Comparison of ENCODE assay signal across 33 cellular contexts in genomic region chr10:99459217-99459616, GRCh38. TPM values are rescaled to one million over a fixed set of nuclear protein-coding genes. Genes with fewer than 3 reads are reported as not detected.
DNase-seq lines count a peak whose midpoint lies in the region; ATAC-seq, FAIRE-seq and TF ChIP-seq lines count a peak whose summit lies in the region.
"Had no signal": no experiment of that assay in that cellular context is flagged by ENCODE, and none has a peak within 500 bp of the region (broad histone marks: within the 10 kb centered on the region; RNA-seq: fewer than 3 reads in every experiment).

No MANE protein-coding gene starts in this region.

- TF ChIP-seq RAD21 in HepG2 (CRISPR knock-in tag; IDR thresholded peaks at IDR 0.05) (no peak), A549 (conservative IDR thresholded peaks at IDR 0.05 in 1 of 2, IDR thresholded peaks at IDR 0.05 in 1 of 2) (no peak), IMR-90 (IDR thresholded peaks at IDR 0.05; ENCODE audit: low read length) (no peak), K562 (CRISPR knock-in tag; conservative IDR thresholded peaks at IDR 0.05 in 1 of 2, IDR thresholded peaks at IDR 0.05 in 1 of 2) (no peak)

- no peak overlapping the region for H2BK20ac ChIP-seq in IMR-90 (ENCODE audit: low read depth, low read length)

- H3K27me3 ChIP-seq in HepG2 (ENCODE audit: control insufficient read depth in 1 of 2, insufficient read depth in 2 of 2, low read length in 2 of 2) (peaks cover 2 to 11% of the 10 kb centered on the region in 2 experiments; a peak in 4 of 5 replicates), right lobe of liver (no peaks in the 10 kb centered on the region), IMR-90 (ENCODE audit: control insufficient read depth, insufficient read depth, low read length) (peaks cover 7% of the 10 kb centered on the region), K562 (ENCODE audit: control insufficient read depth in 2 of 2, insufficient read depth in 2 of 2, low read length in 2 of 2) (peaks cover 4 to 16% of the 10 kb centered on the region in 2 experiments; a peak in 3 of 5 replicates)
- H3K27me3 ChIP-seq: BLaER1; BLaER1 treated with 17β-estradiol and CSF1 and Interleukin-3, amounts not matched to agents 10 nM and 100 nM had no signal

- H4K5ac ChIP-seq in IMR-90 (ENCODE audit: low read depth, low read length) = no peak overlapping the region

- no peak overlapping the region for H3K56ac ChIP-seq in IMR-90 (ENCODE audit: extremely low read depth, insufficient read depth, low read length)

- H3K4me1 ChIP-seq in HepG2 (ENCODE audit: insufficient read depth, low read length) (no peaks in the 10 kb centered on the region), right lobe of liver (no peaks in the 10 kb centered on the region), A549 (no peaks in the 10 kb centered on the region), IMR-90 (ENCODE audit: control insufficient read depth, insufficient read depth, low read length) (peaks cover 6% of the 10 kb centered on the region), K562 (replicated peaks in 1 of 2; ENCODE audit: control insufficient read depth in 2 of 2, insufficient read depth in 2 of 2, low read length in 2 of 2) (no peaks in the 10 kb centered on the region)
- H3K4me1 ChIP-seq: BE2C, Caco-2 had no signal

- H2AK5ac ChIP-seq in IMR-90 (ENCODE audit: low read depth, low read length) = no peak overlapping the region

- no peak overlapping the region for H4K8ac ChIP-seq in IMR-90 (ENCODE audit: low read depth in 2 of 2, low read length in 2 of 2)

- FAIRE-seq in HepG2 (lab: Jason Lieb, UNC) = no peak
- no peak for FAIRE-seq in A549 (lab: Jason Lieb, UNC)
- no peak for FAIRE-seq in K562 (lab: Jason Lieb, UNC)
- FAIRE-seq: A204.1, D721Med had no signal

- no peak overlapping the region for H2BK5ac ChIP-seq in IMR-90 (ENCODE audit: low read depth, low read length, poor library complexity, severe bottlenecking)

- DNase-seq in HepG2 (ENCODE audit: low spot score) (no peak), right lobe of liver (no peak), A549 (ENCODE audit: low read depth in 1 of 2, low spot score in 1 of 2) (no peak), IMR-90 (no peak), K562 (ENCODE audit: extremely low read depth in 1 of 4, low spot score in 3 of 4) (no peak), CD1c-positive myeloid dendritic cell (ENCODE audit: extremely low spot score) (no peak)
- DNase-seq: 8988T; ACHN; AML-193; BE2C; C1 segment of cervical spinal cord; Caco-2; Calu3; CD4-positive, alpha-beta memory T cell; CD4-positive, alpha-beta T cell; CD4-positive, CD25-positive, alpha-beta regulatory T cell; CD8-positive, alpha-beta memory T cell; CD8-positive, alpha-beta T cell; COR-L47; DMS 273 treated with DMSO at 0.1 percent for 48 hours; DMS153; DMS79; DMS79 treated with DMSO at 0.1 percent for 48 hours; DND-41; EL had no signal

- 4% methylated on average over 2 of the region's 2 CpGs for WGBS in HepG2 (ENCODE audit: low lambda C conversion rate)
- WGBS in right lobe of liver (ENCODE audit: insufficient coverage, low coverage, low lambda C conversion rate, missing lambda C conversion rate) = 71% methylated on average over 2 of the region's 2 CpGs
- 26% methylated on average over 2 of the region's 2 CpGs for WGBS in A549 (ENCODE audit: missing lambda C conversion rate)
- no CpG with 5 or more reads among the region's 2 CpGs for WGBS in IMR-90 (ENCODE audit: extremely low coverage in 2 of 2, insufficient read length in 1 of 2), 2 experiments
- 0% methylated on average over 2 of the region's 2 CpGs for WGBS in K562 (ENCODE audit: insufficient coverage, low coverage, missing lambda C conversion rate)

- H3K18ac ChIP-seq in IMR-90 (ENCODE audit: low read depth, low read length) = no peak overlapping the region

- H4K20me1 ChIP-seq in HepG2 (ENCODE audit: insufficient read depth, low read length) (no peaks in the 10 kb centered on the region), IMR-90 (ENCODE audit: insufficient read depth, low read length) (no peaks in the 10 kb centered on the region), K562 (replicated peaks; ENCODE audit: control insufficient read depth, insufficient read depth, low read length) (no peaks in the 10 kb centered on the region)
- H4K20me1 ChIP-seq: BLaER1; BLaER1 treated with 17β-estradiol and CSF1 and Interleukin-3, amounts not matched to agents 10 nM and 100 nM had no signal

- H3K79me1 ChIP-seq in IMR-90 (ENCODE audit: low read depth in 1 of 2, low read length in 2 of 2) = no peaks in the 10 kb centered on the region

- dilution Hi-C loops in IMR-90 (cut with HindIII; ENCODE audit: low sequenced_read_pairs, unreplicated experiment) = no loop called here

- POLR2A ChIA-PET in HepG2 (lab: Yijun Ruan, JAX) = no interaction called here
- POLR2A ChIA-PET in A549 (lab: Yijun Ruan, JAX) = no interaction called here
- POLR2A ChIA-PET in IMR-90 (lab: Charles Lee; ENCODE audit: unreplicated experiment) = no interaction called here
- POLR2A ChIA-PET in K562 (lab: Yijun Ruan, JAX) = interaction anchor here (1.5 kb wide), 1 partner anchor 29 kb away, joined by 6 read pairs; the partner anchor contains the start of gene GOT1

- ATAC-seq in HepG2 (no peak), right lobe of liver (no peak), A549 (no peak), IMR-90 (ENCODE audit: low read depth) (no peak), K562 (no peak), HG03108 (IDR thresholded peaks at IDR 0.05; ENCODE audit: unreplicated experiment) (no peak), HG02623 (IDR thresholded peaks at IDR 0.05; ENCODE audit: unreplicated experiment) (no peak)
- ATAC-seq: CD8-positive, alpha-beta T cell had no signal

- TF ChIP-seq POLR2A in HepG2 (IDR thresholded peaks at IDR 0.05; ENCODE audit: insufficient read depth in 1 of 2, low read depth in 2 of 2, low read length in 2 of 2) (no peak), right lobe of liver (IDR thresholded peaks at IDR 0.05) (no peak), A549 (IDR thresholded peaks at IDR 0.05; ENCODE audit: low read length) (no peak), IMR-90 (IDR thresholded peaks at IDR 0.05; ENCODE audit: low read depth, low read length) (no peak), K562 (conservative IDR thresholded peaks at IDR 0.05) (no peak)

- no peaks in the 10 kb centered on the region for H3K79me2 ChIP-seq in HepG2 (ENCODE audit: insufficient read depth, low read length)
- H3K79me2 ChIP-seq in K562 (ENCODE audit: control insufficient read depth, insufficient read depth, low read length) = no peaks in the 10 kb centered on the region

- TF ChIP-seq EP300 in HepG2 (IDR thresholded peaks at IDR 0.05; ENCODE audit: low read depth in 2 of 2, low read length in 2 of 2) = no peak
- no peak for TF ChIP-seq EP300 in HepG2 (CRISPR knock-in tag; IDR thresholded peaks at IDR 0.05; ENCODE audit: borderline replicate concordance)
- no peak for TF ChIP-seq EP300 in A549 (IDR thresholded peaks at IDR 0.05)
- no peak for TF ChIP-seq EP300 in K562 (IDR thresholded peaks at IDR 0.05; ENCODE audit: low read length)

- H3K9ac ChIP-seq in HepG2 (ENCODE audit: insufficient read depth, low read depth, low read length) (no peak overlapping the region), IMR-90 (ENCODE audit: low read depth, low read length) (no peak overlapping the region), K562 (ENCODE audit: insufficient read depth in 1 of 2, low read depth in 2 of 2, low read length in 2 of 2) (no peak overlapping the region)
- H3K9ac ChIP-seq: BLaER1; BLaER1 treated with 17β-estradiol and CSF1 and Interleukin-3, amounts not matched to agents 10 nM and 100 nM had no signal

- no peak overlapping the region for H3K14ac ChIP-seq in IMR-90 (replicated peaks; ENCODE audit: low read depth, low read length)

- in situ Hi-C loops in HepG2 (cut with HindIII; ENCODE audit: extremely low pct_ligation_motif_present, low pct_unique_long_range_greater_than_20kb) (no loop called here), IMR-90 (cut with MboI; ENCODE audit: low sequenced_read_pairs) (no loop called here), K562 (cut with MboI) (no loop called here)

- H3K36me3 ChIP-seq in HepG2 (replicated peaks in 1 of 2; ENCODE audit: control insufficient read depth in 1 of 2, insufficient read depth in 2 of 2, low read length in 2 of 2) (no peaks in the 10 kb centered on the region), right lobe of liver (no peaks in the 10 kb centered on the region), IMR-90 (ENCODE audit: control insufficient read depth, insufficient read depth, low read length) (no peaks in the 10 kb centered on the region), K562 (ENCODE audit: control insufficient read depth, insufficient read depth, low read length) (no peaks in the 10 kb centered on the region)
- H3K36me3 ChIP-seq: BE2C; BLaER1; BLaER1 treated with 17β-estradiol and CSF1 and Interleukin-3, amounts not matched to agents 10 nM and 100 nM had no signal

- no peak overlapping the region for H3K27ac ChIP-seq in HepG2 (ENCODE audit: extremely low read length, insufficient read depth, low read length)
- H3K27ac ChIP-seq in right lobe of liver = no peak overlapping the region
- no peak overlapping the region for H3K27ac ChIP-seq in A549
- no peak overlapping the region for H3K27ac ChIP-seq in IMR-90 (ENCODE audit: insufficient read depth, low read length)
- no peak overlapping the region for H3K27ac ChIP-seq in K562 (ENCODE audit: extremely low read depth, low read depth, low read length)
- H3K27ac ChIP-seq: 22Rv1; BLaER1; BLaER1 treated with 17β-estradiol and CSF1 and Interleukin-3, amounts not matched to agents 10 nM and 100 nM; C4-2B had no signal

- H3K9me1 ChIP-seq in IMR-90 (ENCODE audit: insufficient read depth, low read length) (no peaks in the 10 kb centered on the region), K562 (ENCODE audit: control insufficient read depth, insufficient read depth, low read length) (no peaks in the 10 kb centered on the region)

- intact Hi-C loops in HepG2 (cut with micrococcal nuclease; ENCODE audit: unreplicated experiment) (no loop called here), right lobe of liver (cut with DNase I) (no loop called here), IMR-90 (cut with micrococcal nuclease) (no loop called here), K562 (cut with micrococcal nuclease) (no loop called here)

- H2BK120ac ChIP-seq in IMR-90 (ENCODE audit: low read depth, low read length) = no peak overlapping the region

- H3K4me2 ChIP-seq in HepG2 (ENCODE audit: low read depth, low read length) = no peak overlapping the region
- no peak overlapping the region for H3K4me2 ChIP-seq in A549
- no peak overlapping the region for H3K4me2 ChIP-seq in IMR-90 (ENCODE audit: low read depth, low read length)
- H3K4me2 ChIP-seq in K562 (ENCODE audit: insufficient read depth, low read length) = no peak overlapping the region
- H3K4me2 ChIP-seq: BLaER1; BLaER1 treated with 17β-estradiol and CSF1 and Interleukin-3, amounts not matched to agents 10 nM and 100 nM had no signal

- H3K4ac ChIP-seq in IMR-90 (ENCODE audit: low read depth, low read length) = no peak overlapping the region

- CTCF ChIA-PET in HepG2 (lab: Yijun Ruan, JAX; ENCODE audit: low intra/inter-chr PET ratio, low total read pairs) (no interaction called here), A549 (lab: Yijun Ruan, JAX) (interaction anchor here (0.6 to 3.2 kb wide), 3 partner anchors 23 to 1150 kb away, joined by 3 to 11 read pairs (median 3); no protein-coding TSS in a partner anchor), IMR-90 (lab: Yijun Ruan, JAX) (interaction anchor here (1.6 kb wide), 1 partner anchor 8 kb away, joined by 6 read pairs; no protein-coding TSS in a partner anchor), K562 (lab: Yijun Ruan, JAX; ENCODE audit: low intra/inter-chr PET ratio) (no interaction called here)

- no peak overlapping the region for H2BK15ac ChIP-seq in IMR-90 (ENCODE audit: low read depth, low read length)

- H4K91ac ChIP-seq in IMR-90 (ENCODE audit: insufficient read depth, low read depth, low read length) = no peak overlapping the region

- H2AK9ac ChIP-seq in IMR-90 (replicated peaks; ENCODE audit: low read depth, low read length, poor library complexity) = no peak overlapping the region

- H3K4me3 ChIP-seq in HepG2 (replicated peaks in 1 of 3; ENCODE audit: insufficient read depth in 1 of 3, low read depth in 2 of 3, low read length in 3 of 3) (no peak overlapping the region), right lobe of liver (no peak overlapping the region), A549 (no peak overlapping the region), IMR-90 (ENCODE audit: insufficient read depth, low read depth, low read length) (no peak overlapping the region), K562 (no peak overlapping the region)
- H3K4me3 ChIP-seq: BLaER1; BLaER1 treated with 17β-estradiol and CSF1 and Interleukin-3, amounts not matched to agents 10 nM and 100 nM had no signal

- no peaks in the 10 kb centered on the region for H3K9me3 ChIP-seq in HepG2 (ENCODE audit: low read length)
- H3K9me3 ChIP-seq in right lobe of liver = no peaks in the 10 kb centered on the region
- no peaks in the 10 kb centered on the region for H3K9me3 ChIP-seq in A549
- H3K9me3 ChIP-seq in IMR-90 (ENCODE audit: control insufficient read depth, insufficient read depth, low read length) = no peaks in the 10 kb centered on the region
- H3K9me3 ChIP-seq in K562 (replicated peaks; ENCODE audit: control insufficient read depth, insufficient read depth, low read depth, low read length) = no peaks in the 10 kb centered on the region
- H3K9me3 ChIP-seq: BE2C; BLaER1; BLaER1 treated with 17β-estradiol and CSF1 and Interleukin-3, amounts not matched to agents 10 nM and 100 nM; Caco-2 had no signal

- TF ChIP-seq CTCF in HepG2 (CRISPR knock-in tag; IDR thresholded peaks at IDR 0.05) (no peak), right lobe of liver (IDR thresholded peaks at IDR 0.05) (no peak), A549 (IDR thresholded peaks at IDR 0.05) (no peak), IMR-90 (conservative IDR thresholded peaks at IDR 0.05; ENCODE audit: low read depth, low read length) (no peak), K562 (IDR thresholded peaks at IDR 0.05 in 2 of 3, conservative IDR thresholded peaks at IDR 0.05 in 1 of 3; ENCODE audit: insufficient read depth in 2 of 3, low read depth in 1 of 3, low read length in 3 of 3) (no peak)

- no peak overlapping the region for H2AFZ ChIP-seq in HepG2 (ENCODE audit: low read length)
- no peak overlapping the region for H2AFZ ChIP-seq in IMR-90 (replicated peaks; ENCODE audit: low read length, poor library complexity)
- no peak overlapping the region for H2AFZ ChIP-seq in K562 (ENCODE audit: low read depth, low read length)

- H3K23ac ChIP-seq in IMR-90 (ENCODE audit: low read depth, low read length) = no peak overlapping the region

- BruUV-seq in HepG2 (replicated peaks; lab: Mats Ljungman, UMichigan) (no TSS peak), IMR-90 (replicated peaks; lab: Mats Ljungman, UMichigan) (no TSS peak), K562 (replicated peaks; lab: Mats Ljungman, UMichigan) (no TSS peak)

RNA-seq across cellular contexts. Expression of gene GOT1, which starts 28.8 kb away (rescaled TPM):
- total RNA-seq in HepG2 (2016; rRNA removed; fragmentation: Illumina TruSeq; extraction: Trizol) (102 and 138 TPM in 2 replicates), right lobe of liver (100 to 1,000 TPM; 118 to 356 (median 173) TPM), IMR-90 (2012; rRNA removed) (38.6 and 46.1 TPM in 2 replicates), K562 (2014; rRNA removed) (66.7 and 70.9 TPM in 2 replicates), K562 (2014; rRNA removed; fragmentation: Illumina TruSeq; extraction: Trizol) (75.4 and 75.8 TPM in 2 replicates), K562 (2015; rRNA removed; fragmentation: Illumina TruSeq; extraction: Trizol) (53.0 and 55.7 TPM in 2 replicates), K562 (2021) (77.0 and 78.2 TPM in 2 replicates)
- 28.5 and 30.6 TPM in 2 replicates for total RNA-seq in HepG2 (2016; cell fraction: cytosol; rRNA removed; fragmentation: Illumina TruSeq; extraction: Trizol; ENCODE audit: low read depth)
- 105 and 133 TPM in 2 replicates for total RNA-seq in HepG2 (2016; cell fraction: insoluble cytoplasmic fraction; rRNA removed; fragmentation: Illumina TruSeq; extraction: Trizol)
- total RNA-seq in HepG2 (2016; cell fraction: membrane; rRNA removed; fragmentation: Illumina TruSeq; extraction: Trizol) = 30.1 and 35.1 TPM in 2 replicates
- total RNA-seq in HepG2 (2016; cell fraction: nucleus; rRNA removed; fragmentation: Illumina TruSeq; extraction: Trizol) = 41.3 and 49.6 TPM in 2 replicates
- polyA plus RNA-seq in HepG2 (2011; rRNA removed) (81.2 and 108 TPM in 2 replicates), A549 (2011; rRNA removed) (34.9 and 55.7 TPM in 2 replicates), A549 (2017; fragmentation: RNase III; extraction: RNeasy Plus Mini Kit Qiagen cat#74134 plus additional on column Dnase treatment) (27.6 to 31.3 TPM (median 31.1 TPM) in 3 replicates), IMR-90 (2012; rRNA removed) (29.2 and 29.4 TPM in 2 replicates), K562 (2011; rRNA removed) (63.1 and 69.4 TPM in 2 replicates), K562 (2014; fragmentation: Illumina TruSeq; extraction: Trizol) (139 and 161 TPM in 2 replicates), K562 (2014; fragmentation: Nextera tagmentation; extraction: Ambion mirVana) (100 to 1,000 TPM; 116 to 166 TPM), K562 (2014; rRNA removed) (61.7 and 68.3 TPM in 2 replicates)
- polyA plus RNA-seq in HepG2 (2011; cell fraction: cytosol; rRNA removed) = 60.2 and 68.1 TPM in 2 replicates
- 40.4 and 52.4 TPM in 2 replicates for polyA plus RNA-seq in HepG2 (2011; cell fraction: nucleus; rRNA removed)
- 92.4 and 114 TPM in 2 replicates for polyA plus RNA-seq in HepG2 (2012)
- 18.3 and 21.0 TPM in 2 replicates for polyA plus RNA-seq in HepG2 (2016; cell fraction: cytosol; fragmentation: Illumina TruSeq; extraction: Trizol; ENCODE audit: low read depth)
- 135 and 142 TPM in 2 replicates for polyA plus RNA-seq in HepG2 (2016; cell fraction: insoluble cytoplasmic fraction; fragmentation: Illumina TruSeq; extraction: Trizol; ENCODE audit: low read depth)
- polyA plus RNA-seq in HepG2 (2016; cell fraction: membrane; fragmentation: Illumina TruSeq; extraction: Trizol; ENCODE audit: low read depth) = 21.5 and 28.1 TPM in 2 replicates
- polyA plus RNA-seq in HepG2 (2016; cell fraction: nucleus; fragmentation: Illumina TruSeq; extraction: Trizol; ENCODE audit: insufficient read depth, low read depth) = 59.9 and 72.8 TPM in 2 replicates
- polyA minus RNA-seq in HepG2 (2011; rRNA and poly(A)+ RNA removed; ENCODE audit: low replicate concordance) = 39.6 and 69.8 TPM in 2 replicates
- 71.8 and 90.7 TPM in 2 replicates for polyA minus RNA-seq in HepG2 (2011; cell fraction: cytosol; rRNA and poly(A)+ RNA removed)
- polyA minus RNA-seq in HepG2 (2011; cell fraction: nucleus; rRNA and poly(A)+ RNA removed) = 41.1 and 59.3 TPM in 2 replicates
- polyA plus RNA-seq in A549 (2012; cell fraction: cytosol; rRNA removed) = 20.8 and 25.6 TPM in 2 replicates
- 15.5 and 24.5 TPM in 2 replicates for polyA plus RNA-seq in A549 (2012; cell fraction: nucleus; rRNA removed)
- polyA minus RNA-seq in A549 (2011; rRNA and poly(A)+ RNA removed) = 33.7 and 34.2 TPM in 2 replicates
- polyA plus RNA-seq in IMR-90 (2012; cell fraction: cytosol; rRNA removed) = 11.5 and 14.4 TPM in 2 replicates
- 9.2 and 22.7 TPM in 2 replicates for polyA plus RNA-seq in IMR-90 (2012; cell fraction: nucleus; rRNA removed; ENCODE audit: low replicate concordance)
- 47.3 and 57.6 TPM in 2 replicates for total RNA-seq in K562 (2011; cell fraction: chromatin; rRNA removed; ENCODE audit: low replicate concordance)
- 34.2 and 43.4 TPM in 2 replicates for total RNA-seq in K562 (2011; cell fraction: nucleolus; rRNA removed)
- total RNA-seq in K562 (2011; cell fraction: nucleoplasm; rRNA removed) = 46.8 and 49.4 TPM in 2 replicates
- polyA plus RNA-seq in K562 (2011; cell fraction: cytosol; rRNA removed) = 37.6 and 43.6 TPM in 2 replicates
- 47.8 and 51.9 TPM in 2 replicates for polyA plus RNA-seq in K562 (2011; cell fraction: nucleus; rRNA removed)
- polyA plus RNA-seq in K562 (2012) = 66.7 and 165 TPM in 2 replicates
- polyA minus RNA-seq in K562 (2011; rRNA and poly(A)+ RNA removed) = 55.6 and 63.3 TPM in 2 replicates
- 31.6 and 55.7 TPM in 2 replicates for polyA minus RNA-seq in K562 (2011; cell fraction: cytosol; rRNA and poly(A)+ RNA removed)
- 16.7 and 22.7 TPM in 2 replicates for polyA minus RNA-seq in K562 (2011; cell fraction: nucleus; rRNA and poly(A)+ RNA removed)

Comparison
In these comparisons a context has a peak if more than half of its experiments do, and no peak if none do; other contexts are left out.
1. CTCF ChIA-PET loops: an anchor here in A549 (0.6 to 3.2 kb wide) and IMR-90 (1.6 kb wide); none called in HepG2 and K562.
2. Of the 241 proteins assayed by ChIP-seq in both HepG2 and K562: peak only in HepG2: MAFF and MAFK; only in K562: none; in both: none; in neither: 239.